26 cellular contexts compared by ENCODE assay signal in the genomic region with DNA sequence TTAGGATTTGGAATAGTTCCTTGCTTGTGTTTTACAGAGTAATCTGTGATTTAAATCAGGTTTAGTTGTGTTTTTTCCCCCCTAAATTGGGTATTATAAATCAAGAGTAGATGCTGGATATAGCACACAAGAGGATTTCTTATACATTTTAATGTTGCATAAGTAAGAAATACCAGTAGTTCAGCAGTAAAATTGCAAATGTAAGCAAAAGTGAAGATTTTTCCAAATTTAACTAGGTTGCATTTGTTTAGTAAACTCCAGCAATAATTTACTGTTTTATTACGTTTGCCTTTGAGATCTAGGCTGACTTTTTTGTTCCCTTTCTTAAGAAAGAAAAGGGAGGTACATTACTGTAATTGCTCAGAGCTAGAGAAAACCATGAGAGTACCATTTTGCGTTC.
"Had no signal": no experiment of that assay in that cellular context is flagged by ENCODE, and none has a peak within 500 bp of the region (broad histone marks: within the 10 kb centered on the region; RNA-seq: fewer than 3 reads in every experiment).

No MANE protein-coding gene starts in this region.

- H3K36me3 Mint-ChIP-seq: mesothelial cell of epicardium had no signal

- H3K4me1 ChIP-seq: esophagus squamous epithelium, gastrocnemius medialis, heart right ventricle, left lung, lower lobe of right lung had no signal

- DNase-seq: effector CD8-positive, alpha-beta T cell; effector memory CD8-positive, alpha-beta T cell; endodermal cell; erythroblast; esophagus squamous epithelium; foreskin fibroblast; foreskin melanocyte; gastrocnemius medialis; glutamatergic neuron; head of caudate nucleus; heart right ventricle; hippocampal formation; left cardiac atrium; left lung; left ventricle myocardium superior; lower lobe of right lung; mesenchymal stem cell; mucosa of descending colon had no signal

- H3K4me3 Mint-ChIP-seq: effector memory CD8-positive, alpha-beta T cell; endodermal cell; mesothelial cell of epicardium had no signal

- H3K27ac ChIP-seq: coronary artery, epithelial cell of prostate, esophagus squamous epithelium, gastrocnemius medialis, heart right ventricle, left lung, lower lobe of right lung had no signal

- H3K4me3 ChIP-seq: coronary artery, esophagus squamous epithelium, gastrocnemius medialis, heart right ventricle, left lung, lower lobe of right lung, mucosa of descending colon had no signal

- ATAC-seq: effector memory CD8-positive, alpha-beta T cell; esophagus mucosa; gastrocnemius medialis; heart right ventricle; left cardiac atrium; left lung; left ventricle myocardium superior; lower lobe of right lung; mucosa of descending colon had no signal

- H3K9me3 Mint-ChIP-seq: effector memory CD8-positive, alpha-beta T cell; endodermal cell; mesothelial cell of epicardium had no signal

- FAIRE-seq: colon, endometrium, islet of Langerhans, keratinocyte had no signal

- H3K4me1 Mint-ChIP-seq: endodermal cell had no signal

- H3K9me3 ChIP-seq: esophagus squamous epithelium, gastrocnemius medialis, heart right ventricle, left lung, lower lobe of right lung, mucosa of descending colon had no signal

- H3K27me3 ChIP-seq: heart right ventricle, left lung had no signal

- H3K36me3 ChIP-seq: esophagus squamous epithelium, gastrocnemius medialis, heart right ventricle, left lung, lower lobe of right lung had no signal

- H3K27ac Mint-ChIP-seq: effector memory CD8-positive, alpha-beta T cell; endodermal cell; mesothelial cell of epicardium had no signal
